In the genomic region with DNA sequence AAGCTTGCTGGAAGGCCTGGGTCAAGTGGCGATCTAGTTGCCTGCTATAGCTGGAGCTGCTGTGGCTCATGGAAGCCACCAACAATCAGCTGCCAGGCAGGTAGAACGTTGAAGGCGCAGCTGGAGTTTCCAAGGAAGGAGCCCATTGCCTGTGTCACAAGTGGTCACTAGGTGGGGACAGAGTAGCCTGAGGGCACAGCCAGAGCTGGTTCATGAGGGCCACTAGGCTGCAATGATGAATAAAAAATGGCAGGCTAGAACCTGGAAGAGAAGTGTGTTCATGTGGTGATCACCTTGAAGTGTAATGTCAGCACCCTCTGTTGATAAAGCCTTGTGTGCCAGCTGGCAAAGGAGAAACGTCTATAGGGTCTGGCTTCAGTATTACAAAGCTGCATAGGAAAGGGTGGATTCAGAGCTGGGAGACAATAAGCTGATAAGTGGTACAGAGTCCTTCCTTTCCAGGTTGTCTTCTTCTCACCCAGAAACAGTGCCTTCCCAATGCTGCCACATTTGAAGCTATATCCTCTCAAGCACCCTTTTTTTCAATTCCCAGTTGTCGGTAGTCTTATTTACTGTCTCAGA, we compare ENCODE assay signal across 8 cellular contexts.
DNase-seq lines count a peak whose midpoint lies in the region; ATAC-seq and TF ChIP-seq lines count a peak whose summit lies in the region.

No MANE protein-coding gene starts in this region.

- DNase-seq in COLO668 (lab: John Stamatoyannopoulos, UW; ENCODE audit: unreplicated experiment) (peak; percentile 41), NCI-H774 (lab: John Stamatoyannopoulos, UW) (peak; percentile 45), heart right ventricle (peak; percentile 34), retinal pigment epithelial cell (ENCODE audit: low read depth) (peak; percentile 7)

- H3K27me3 ChIP-seq in heart right ventricle, result peaks cover 0 to 37% (median 24%) of the 10 kb centered on the region in 7 donors

- no peaks in the 10 kb centered on the region for H3K36me3 ChIP-seq in heart right ventricle

- peak; percentile 54 to 80 (median 77) for TF ChIP-seq CTCF in heart right ventricle (IDR thresholded peaks at IDR 0.05)
- peak; percentile 96 for TF ChIP-seq CTCF in retinal pigment epithelial cell (conservative IDR thresholded peaks at IDR 0.05; ENCODE audit: low read depth, low read length)

- H3K27ac Mint-ChIP-seq in activated T-helper 17 cell treated with anti-CD3 and anti-CD28 coated beads, Interleukin-2, amount 50 U/mL, for 72 hours, result no peak overlapping the region

- no peaks in the 10 kb centered on the region for H3K4me1 Mint-ChIP-seq in activated T-helper 17 cell treated with anti-CD3 and anti-CD28 coated beads, Interleukin-2, amount 50 U/mL, for 72 hours

- no peak overlapping the region for H3K4me3 Mint-ChIP-seq in activated T-helper 17 cell treated with anti-CD3 and anti-CD28 coated beads, Interleukin-2, amount 50 U/mL, for 72 hours

- intact Hi-C loops in heart right ventricle (cut with DNase I), result loop anchor here in 8 of 10 donors (1.0 to 10.0 kb wide), 8 partner anchors 170 to 802 kb away; no protein-coding TSS in a partner anchor

- H3K27me3 Mint-ChIP-seq in activated T-helper 17 cell treated with anti-CD3 and anti-CD28 coated beads, Interleukin-2, amount 50 U/mL, for 72 hours, result peaks cover 44% of the 10 kb centered on the region

- no peak overlapping the region for H3K27ac ChIP-seq in heart right ventricle

- H3K9me3 ChIP-seq in heart right ventricle, result peaks cover 0 to 3% (median 0%) of the 10 kb centered on the region in 11 donors

- H3K4me3 ChIP-seq in heart right ventricle (no peak overlapping the region), retinal pigment epithelial cell (ENCODE audit: low read length) (no peak overlapping the region)

- 47 to 48% methylated on average over 5 of the region's 5 CpGs for WGBS in heart right ventricle, 2 donors

- no peaks in the 10 kb centered on the region for H3K4me1 ChIP-seq in heart right ventricle

- H3K9me3 Mint-ChIP-seq in activated T-helper 17 cell treated with anti-CD3 and anti-CD28 coated beads, Interleukin-2, amount 50 U/mL, for 72 hours, result no peaks in the 10 kb centered on the region

- no peaks in the 10 kb centered on the region for H3K36me3 Mint-ChIP-seq in activated T-helper 17 cell treated with anti-CD3 and anti-CD28 coated beads, Interleukin-2, amount 50 U/mL, for 72 hours (ENCODE audit: low read depth)

- ATAC-seq in GM19324 (IDR thresholded peaks at IDR 0.05; ENCODE audit: low FRiP score, unreplicated experiment), result peak; percentile 84
- peak; percentile 46 for ATAC-seq in HG03469 (IDR thresholded peaks at IDR 0.05; ENCODE audit: unreplicated experiment)
- ATAC-seq in activated T-helper 17 cell treated with anti-CD3 and anti-CD28 coated beads, Interleukin-2, amount 50 U/mL, for 72 hours (replicated peaks), result peak; percentile 48
- ATAC-seq in heart right ventricle, result peak in 6 of 8 donors; percentile 38 to 84 (median 68)
- ATAC-seq in GM19467 (IDR thresholded peaks at IDR 0.05; ENCODE audit: unreplicated experiment), result no peak
